1 cellular context compared by ENCODE assay signal in genomic region chr11:4393209-4394196, GRCh38.
TF ChIP-seq lines count a peak whose summit lies in the region.

Gene TRIM21 (minus strand): TSS chr11:4393702. CDS start chr11:4390409, 3,293 bp downstream.

TF ChIP-seq in K562, 482 proteins besides CTCF, POLR2A, EP300 and RAD21 (continued from another document and continues in another):
- TF ChIP-seq FOXP4 (CRISPR knock-in tag; IDR thresholded peaks at IDR 0.05; ENCODE audit: borderline replicate concordance) (no peak), KAT8 (IDR thresholded peaks at IDR 0.05; ENCODE audit: low read depth) (no peak), ARID3B (CRISPR knock-in tag; IDR thresholded peaks at IDR 0.05; ENCODE audit: borderline replicate concordance) (no peak), RCOR1 (IDR thresholded peaks at IDR 0.05; ENCODE audit: borderline replicate concordance in 1 of 2, low read depth in 2 of 2, low read length in 2 of 2) (no peak), DIDO1 (tag; IDR thresholded peaks at IDR 0.05; ENCODE audit: low read depth) (no peak), MEIS2 (IDR thresholded peaks at IDR 0.05; ENCODE audit: partially characterized antibody) (peak; percentile 62), STAT5B (CRISPR knock-in tag; IDR thresholded peaks at IDR 0.05) (no peak), CAMTA2 (CRISPR knock-in tag; conservative IDR thresholded peaks at IDR 0.05) (no peak), ZNF121 (CRISPR knock-in tag; conservative IDR thresholded peaks at IDR 0.05) (no peak), NELFE (IDR thresholded peaks at IDR 0.05; ENCODE audit: insufficient read depth, insufficient read length) (no peak), PPARD (CRISPR knock-in tag; IDR thresholded peaks at IDR 0.05) (no peak), GTF2A2 (tag; IDR thresholded peaks at IDR 0.05) (no peak), NUFIP1 (IDR thresholded peaks at IDR 0.05; ENCODE audit: partially characterized antibody) (no peak), CREB3 (tag; conservative IDR thresholded peaks at IDR 0.05; ENCODE audit: low read depth) (no peak), NR2C1 (IDR thresholded peaks at IDR 0.05) (no peak), NR2C1 (tag; IDR thresholded peaks at IDR 0.05) (no peak), CREBBP (IDR thresholded peaks at IDR 0.05; ENCODE audit: low read depth, low read length) (no peak), CHD1 (IDR thresholded peaks at IDR 0.05; ENCODE audit: low read length) (no peak), ZNF12 (CRISPR knock-in tag; IDR thresholded peaks at IDR 0.05) (no peak), ZZZ3 (IDR thresholded peaks at IDR 0.05) (no peak), ZNF764 (CRISPR knock-in tag; IDR thresholded peaks at IDR 0.05; ENCODE audit: low read depth) (no peak), CCAR2 (IDR thresholded peaks at IDR 0.05; ENCODE audit: low read depth, low read length) (no peak), ZNF778 (CRISPR knock-in tag; IDR thresholded peaks at IDR 0.05) (no peak), ELF4 (CRISPR knock-in tag; IDR thresholded peaks at IDR 0.05) (0 out of 2 replicates have a peak, but pooled peaks have one; percentile 43), KDM2B (CRISPR knock-in tag; IDR thresholded peaks at IDR 0.05) (no peak), ZNF174 (CRISPR knock-in tag; IDR thresholded peaks at IDR 0.05) (no peak), FIP1L1 (IDR thresholded peaks at IDR 0.05; ENCODE audit: low read depth, low read length, poor library complexity, severe bottlenecking) (no peak), IRF2 (CRISPR knock-in tag; IDR thresholded peaks at IDR 0.05) (peak; percentile 88; the same call in 1 of the 2 replicates), CBX5 (IDR thresholded peaks at IDR 0.05; ENCODE audit: borderline replicate concordance, low read depth) (no peak), PRMT5 (CRISPR knock-in tag; IDR thresholded peaks at IDR 0.05) (no peak), TARDBP (IDR thresholded peaks at IDR 0.05) (no peak), U2AF2 (optimal IDR thresholded peaks at IDR 0.05; ENCODE audit: low read depth, low read length) (no peak), LARP7 (IDR thresholded peaks at IDR 0.05) (no peak), CLOCK (CRISPR knock-in tag; IDR thresholded peaks at IDR 0.05; ENCODE audit: borderline replicate concordance) (no peak), ILK (tag; IDR thresholded peaks at IDR 0.05; ENCODE audit: borderline replicate concordance, low read depth) (no peak), SLC30A9 (CRISPR knock-in tag; IDR thresholded peaks at IDR 0.05) (no peak), SNIP1 (IDR thresholded peaks at IDR 0.05; ENCODE audit: low read depth) (no peak), MCM3 (IDR thresholded peaks at IDR 0.05) (no peak), L3MBTL2 (IDR thresholded peaks at IDR 0.05) (0 out of 2 replicates have a peak, but pooled peaks have one; percentile 18), KDM4B (IDR thresholded peaks at IDR 0.05; ENCODE audit: borderline replicate concordance in 2 of 2, low read depth in 1 of 2) (no peak), SIN3B (IDR thresholded peaks at IDR 0.05; ENCODE audit: low read depth) (no peak), SRSF1 (IDR thresholded peaks at IDR 0.05; ENCODE audit: low read depth, low read length) (no peak), CEBPG (CRISPR knock-in tag; IDR thresholded peaks at IDR 0.05) (no peak), CEBPG (tag; conservative IDR thresholded peaks at IDR 0.05 in 1 of 2, IDR thresholded peaks at IDR 0.05 in 1 of 2) (no peak), ZNF75A (CRISPR knock-in tag; IDR thresholded peaks at IDR 0.05) (no peak), BCLAF1 (IDR thresholded peaks at IDR 0.05; ENCODE audit: borderline replicate concordance in 1 of 2, control insufficient read depth in 1 of 2, low read depth in 2 of 2, low read length in 1 of 2) (no peak), TSC22D4 (tag; IDR thresholded peaks at IDR 0.05) (no peak), RAD51 (IDR thresholded peaks at IDR 0.05; ENCODE audit: borderline replicate concordance, low read depth) (no peak), ZNF212 (CRISPR knock-in tag; IDR thresholded peaks at IDR 0.05) (no peak), SAP30 (IDR thresholded peaks at IDR 0.05; ENCODE audit: borderline replicate concordance, insufficient read depth, low read depth, low read length, poor library complexity, severe bottlenecking) (peak; percentile 37), MLX (CRISPR knock-in tag; conservative IDR thresholded peaks at IDR 0.05) (no peak), MECOM (CRISPR knock-in tag; IDR thresholded peaks at IDR 0.05) (no peak), ZNF57 (CRISPR knock-in tag; IDR thresholded peaks at IDR 0.05) (no peak), JUNB (CRISPR knock-in tag; conservative IDR thresholded peaks at IDR 0.05) (no peak), ZNF431 (CRISPR knock-in tag; IDR thresholded peaks at IDR 0.05) (no peak), BRF1 (IDR thresholded peaks at IDR 0.05; ENCODE audit: borderline replicate concordance, extremely low read depth, insufficient read length) (no peak), NR2C2 (CRISPR knock-in tag; IDR thresholded peaks at IDR 0.05) (no peak), NR2C2 (tag; IDR thresholded peaks at IDR 0.05) (no peak), GATA2 (CRISPR knock-in tag; IDR thresholded peaks at IDR 0.05) (no peak), ZNF584 (CRISPR knock-in tag; IDR thresholded peaks at IDR 0.05; ENCODE audit: low read depth) (no peak), CC2D1A (IDR thresholded peaks at IDR 0.05) (no peak), RBBP5 (IDR thresholded peaks at IDR 0.05; ENCODE audit: borderline replicate concordance, insufficient read depth, low read length, poor library complexity, severe bottlenecking) (peak; percentile 37), IFI16 (CRISPR knock-in tag; IDR thresholded peaks at IDR 0.05) (no peak), ARID2 (IDR thresholded peaks at IDR 0.05) (no peak), TRIM28 (IDR thresholded peaks at IDR 0.05) (0 out of 2 replicates have a peak, but pooled peaks have one; percentile 32), MXI1 (IDR thresholded peaks at IDR 0.05; ENCODE audit: low read depth, low read length) (no peak), STAT5A (IDR thresholded peaks at IDR 0.05; ENCODE audit: borderline replicate concordance, low read length) (no peak), EWSR1 (IDR thresholded peaks at IDR 0.05; ENCODE audit: borderline replicate concordance, low read depth, partially characterized antibody) (no peak), SETDB1 (IDR thresholded peaks at IDR 0.05; ENCODE audit: low read length) (no peak), PATZ1 (CRISPR knock-in tag; IDR thresholded peaks at IDR 0.05; ENCODE audit: borderline replicate concordance) (no peak), KLF6 (CRISPR knock-in tag; IDR thresholded peaks at IDR 0.05; ENCODE audit: borderline replicate concordance) (no peak), HMG20B (CRISPR knock-in tag; IDR thresholded peaks at IDR 0.05) (no peak)
